In genomic region chr2:206203331-206203730, GRCh38 we compare ENCODE assay signal across 18 cellular contexts. TPM values are rescaled to one million over a fixed set of nuclear protein-coding genes. Genes with fewer than 3 reads are reported as not detected.
DNase-seq lines count a peak whose midpoint lies in the region; ATAC-seq and TF ChIP-seq lines count a peak whose summit lies in the region.
"Had no signal": no experiment of that assay in that cellular context is flagged by ENCODE, and none has a peak within 500 bp of the region (broad histone marks: within the 10 kb centered on the region; RNA-seq: fewer than 3 reads in every experiment).

No MANE protein-coding gene starts in this region.

- H3K27me3 ChIP-seq in BE2C = no peaks in the 10 kb centered on the region
- H3K27me3 ChIP-seq: BLaER1 treated with 17β-estradiol and CSF1 and Interleukin-3, amounts not matched to agents 10 nM and 100 nM had no signal

- DNase-seq in BE2C = peak; percentile 83
- peak; percentile 22 for DNase-seq in HuH-7 (ENCODE audit: low spot score)
- DNase-seq in fibroblast of villous mesenchyme (ENCODE audit: low read depth) = peak; percentile 49
- DNase-seq in osteocyte (ENCODE audit: extremely low spot score, unreplicated experiment) = no peak
- DNase-seq in WTC11 (ENCODE audit: low spot score) = no peak
- DNase-seq in HT-29 (ENCODE audit: low spot score) = no peak
- DNase-seq in posterior vena cava (ENCODE audit: low spot score) = no peak
- DNase-seq: Calu3; CD4-positive, alpha-beta memory T cell; COR-L47; DMS53; DMS79 treated with DMSO at 0.1 percent for 48 hours; GM23248; HFFc6 had no signal

- CTCF ChIA-PET in WTC11 (lab: Charles Lee) = interaction anchor here (1.0 to 1.5 kb wide), 2 partner anchors 9 to 26 kb away, joined by 3 to 8 read pairs; no protein-coding TSS in a partner anchor

- POLR2A ChIA-PET in WTC11 (lab: Charles Lee) = no interaction called here

- H3K4me1 Mint-ChIP-seq in osteocyte (ENCODE audit: unreplicated experiment) (peaks cover 37% of the 10 kb centered on the region), WTC11 (peaks cover 16% of the 10 kb centered on the region)
- H3K4me1 Mint-ChIP-seq: B cell; CD4-positive, alpha-beta memory T cell had no signal

- H3K36me3 Mint-ChIP-seq in osteocyte (ENCODE audit: unreplicated experiment) (peaks cover 10% of the 10 kb centered on the region), WTC11 (no peaks in the 10 kb centered on the region)
- H3K36me3 Mint-ChIP-seq: CD4-positive, alpha-beta memory T cell had no signal

- H3K4me3 Mint-ChIP-seq in osteocyte (ENCODE audit: unreplicated experiment) = no peak overlapping the region
- H3K4me3 Mint-ChIP-seq in WTC11 = no peak overlapping the region
- H3K4me3 Mint-ChIP-seq: B cell; CD4-positive, alpha-beta memory T cell; HFFc6 had no signal

- H3K27me3 Mint-ChIP-seq in osteocyte (ENCODE audit: unreplicated experiment) = no peaks in the 10 kb centered on the region
- H3K27me3 Mint-ChIP-seq in WTC11 (ENCODE audit: low read depth) = no peaks in the 10 kb centered on the region

- no peaks in the 10 kb centered on the region for H3K36me3 ChIP-seq in BE2C
- H3K36me3 ChIP-seq: BLaER1 treated with 17β-estradiol and CSF1 and Interleukin-3, amounts not matched to agents 10 nM and 100 nM; HAP-1 had no signal

- H3K27ac Mint-ChIP-seq in osteocyte (ENCODE audit: unreplicated experiment) (peak overlapping the region; percentile 35), WTC11 (no peak overlapping the region)
- H3K27ac Mint-ChIP-seq: B cell, HFFc6 had no signal

- peak; percentile 48 for TF ChIP-seq CTCF in BE2C (IDR thresholded peaks at IDR 0.05; ENCODE audit: low read depth, low read length)
- TF ChIP-seq CTCF in fibroblast of villous mesenchyme (IDR thresholded peaks at IDR 0.05; ENCODE audit: insufficient read depth, low read depth, low read length) = no peak
- TF ChIP-seq CTCF in osteocyte (IDR thresholded peaks at IDR 0.05) = no peak
- TF ChIP-seq CTCF in WTC11 (IDR thresholded peaks at IDR 0.05) = no peak

- H3K9me3 Mint-ChIP-seq in osteocyte (ENCODE audit: unreplicated experiment) = no peaks in the 10 kb centered on the region
- H3K9me3 Mint-ChIP-seq in WTC11 = peaks cover 3% of the 10 kb centered on the region; the same call in 1 of the 2 replicates
- H3K9me3 Mint-ChIP-seq: HFFc6 had no signal

- ATAC-seq in WTC11 (no peak), HG03457 (IDR thresholded peaks at IDR 0.05; ENCODE audit: unreplicated experiment) (no peak)

- intact Hi-C loops in posterior vena cava (cut with DNase I) = no loop called here

- H3K9me3 ChIP-seq in BE2C = no peaks in the 10 kb centered on the region
- H3K9me3 ChIP-seq: HAP-1 had no signal

- peak overlapping the region; percentile 84 for H3K4me3 ChIP-seq in BE2C (ENCODE audit: low read depth, low read length)
- peak overlapping the region; percentile 58 for H3K4me3 ChIP-seq in fibroblast of villous mesenchyme (ENCODE audit: low read depth, low read length)
- H3K4me3 ChIP-seq: BLaER1 treated with 17β-estradiol and CSF1 and Interleukin-3, amounts not matched to agents 10 nM and 100 nM; GM23248; HAP-1 had no signal

- H3K4me1 ChIP-seq in BE2C = no peaks in the 10 kb centered on the region
- H3K4me1 ChIP-seq: HAP-1 had no signal

TF ChIP-seq in WTC11, 78 proteins besides CTCF, POLR2A, EP300 and RAD21:
- TF ChIP-seq, protein P1, sequence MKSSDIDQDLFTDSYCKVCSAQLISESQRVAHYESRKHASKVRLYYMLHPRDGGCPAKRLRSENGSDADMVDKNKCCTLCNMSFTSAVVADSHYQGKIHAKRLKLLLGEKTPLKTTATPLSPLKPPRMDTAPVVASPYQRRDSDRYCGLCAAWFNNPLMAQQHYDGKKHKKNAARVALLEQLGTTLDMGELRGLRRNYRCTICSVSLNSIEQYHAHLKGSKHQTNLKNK (CRISPR knock-in tag; IDR thresholded peaks at IDR 0.05) = no peak
- TF ChIP-seq MAX (CRISPR knock-in tag; IDR thresholded peaks at IDR 0.05) = no peak
- TF ChIP-seq, protein P2, sequence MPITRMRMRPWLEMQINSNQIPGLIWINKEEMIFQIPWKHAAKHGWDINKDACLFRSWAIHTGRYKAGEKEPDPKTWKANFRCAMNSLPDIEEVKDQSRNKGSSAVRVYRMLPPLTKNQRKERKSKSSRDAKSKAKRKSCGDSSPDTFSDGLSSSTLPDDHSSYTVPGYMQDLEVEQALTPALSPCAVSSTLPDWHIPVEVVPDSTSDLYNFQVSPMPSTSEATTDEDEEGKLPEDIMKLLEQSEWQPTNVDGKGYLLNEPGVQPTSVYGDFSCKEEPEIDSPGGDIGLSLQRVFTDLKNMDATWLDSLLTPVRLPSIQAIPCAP (CRISPR knock-in tag; IDR thresholded peaks at IDR 0.05) = no peak
- TF ChIP-seq NFE2L1 (CRISPR knock-in tag; IDR thresholded peaks at IDR 0.05) = no peak
- TF ChIP-seq USF1 (CRISPR knock-in tag; IDR thresholded peaks at IDR 0.05) = no peak
- TF ChIP-seq, protein P3, sequence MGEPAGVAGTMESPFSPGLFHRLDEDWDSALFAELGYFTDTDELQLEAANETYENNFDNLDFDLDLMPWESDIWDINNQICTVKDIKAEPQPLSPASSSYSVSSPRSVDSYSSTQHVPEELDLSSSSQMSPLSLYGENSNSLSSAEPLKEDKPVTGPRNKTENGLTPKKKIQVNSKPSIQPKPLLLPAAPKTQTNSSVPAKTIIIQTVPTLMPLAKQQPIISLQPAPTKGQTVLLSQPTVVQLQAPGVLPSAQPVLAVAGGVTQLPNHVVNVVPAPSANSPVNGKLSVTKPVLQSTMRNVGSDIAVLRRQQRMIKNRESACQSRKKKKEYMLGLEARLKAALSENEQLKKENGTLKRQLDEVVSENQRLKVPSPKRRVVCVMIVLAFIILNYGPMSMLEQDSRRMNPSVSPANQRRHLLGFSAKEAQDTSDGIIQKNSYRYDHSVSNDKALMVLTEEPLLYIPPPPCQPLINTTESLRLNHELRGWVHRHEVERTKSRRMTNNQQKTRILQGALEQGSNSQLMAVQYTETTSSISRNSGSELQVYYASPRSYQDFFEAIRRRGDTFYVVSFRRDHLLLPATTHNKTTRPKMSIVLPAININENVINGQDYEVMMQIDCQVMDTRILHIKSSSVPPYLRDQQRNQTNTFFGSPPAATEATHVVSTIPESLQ (CRISPR knock-in tag; IDR thresholded peaks at IDR 0.05) = no peak
- TF ChIP-seq, protein P4, sequence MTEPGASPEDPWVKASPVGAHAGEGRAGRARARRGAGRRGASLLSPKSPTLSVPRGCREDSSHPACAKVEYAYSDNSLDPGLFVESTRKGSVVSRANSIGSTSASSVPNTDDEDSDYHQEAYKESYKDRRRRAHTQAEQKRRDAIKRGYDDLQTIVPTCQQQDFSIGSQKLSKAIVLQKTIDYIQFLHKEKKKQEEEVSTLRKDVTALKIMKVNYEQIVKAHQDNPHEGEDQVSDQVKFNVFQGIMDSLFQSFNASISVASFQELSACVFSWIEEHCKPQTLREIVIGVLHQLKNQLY (CRISPR knock-in tag; IDR thresholded peaks at IDR 0.05) = no peak
- TF ChIP-seq PRRX2 (CRISPR knock-in tag; IDR thresholded peaks at IDR 0.05) = no peak

RNA-seq across cellular contexts. Expression of gene EEF1B2, which starts 43.6 kb away (rescaled TPM):
- polyA plus RNA-seq in BE2C (2012; ENCODE audit: insufficient read depth, insufficient read length, low read depth) = 362 TPM
- total RNA-seq in fibroblast of villous mesenchyme (438 and 477 TPM in 2 replicates), osteocyte (425 and 433 TPM in 2 replicates), WTC11 (2021) (596 to 611 TPM (median 603 TPM) in 3 replicates), posterior vena cava (100 to 1,000 TPM; 389 to 393 TPM)
- total RNA-seq in HT-29 (2014; rRNA removed; shearing (Covaris generic)) = 567 and 666 TPM in 2 replicates

RNA-seq across cellular contexts. Expression of gene NDUFS1, which starts 44.1 kb away (rescaled TPM):
- 64.8 TPM for polyA plus RNA-seq in BE2C (2012; ENCODE audit: insufficient read depth, insufficient read length, low read depth)
- 82.5 and 125 TPM in 2 replicates for total RNA-seq in fibroblast of villous mesenchyme
- 90.5 and 97.2 TPM in 2 replicates for total RNA-seq in osteocyte
- 95.6 to 106 TPM (median 98.9 TPM) in 3 replicates for total RNA-seq in WTC11 (2021)
- 69.8 and 77.2 TPM in 2 replicates for total RNA-seq in HT-29 (2014; rRNA removed; shearing (Covaris generic))
- 10 to 100 TPM; 72.1 to 72.7 TPM for total RNA-seq in posterior vena cava

Comparison
In these comparisons a context has a peak if more than half of its experiments do, and no peak if none do; other contexts are left out.
1. DNase-seq: peak in BE2C (single experiment), HuH-7 (single experiment) and fibroblast of villous mesenchyme (single experiment); none in osteocyte (single experiment), WTC11 (single experiment), HT-29 (single experiment) and posterior vena cava (single experiment).